In genomic region chr2:96009833-96010232, GRCh38 we compare ENCODE assay signal across 8 cellular contexts. TPM values are rescaled to one million over a fixed set of nuclear protein-coding genes. Genes with fewer than 3 reads are reported as not detected.
A peak's percentile ranks its signal among the peaks of the same experiment; 100 is the strongest.
DNase-seq lines count a peak whose midpoint lies in the region; ATAC-seq, FAIRE-seq and TF ChIP-seq lines count a peak whose summit lies in the region.
"Not testable (repeated sequence)": the region's sequence is repeated elsewhere in the genome, so short reads cannot be mapped to it uniquely, and the experiment has no call there.

No MANE protein-coding gene starts in this region.

- ATAC-seq in A549, result peak; percentile 36 to 48
- peak; percentile 5 for ATAC-seq in GM19395 (IDR thresholded peaks at IDR 0.05; ENCODE audit: unreplicated experiment)
- ATAC-seq in heart left ventricle, result peak in 3 of 4 donors; percentile 5 to 36 (median 7)

- not testable (repeated sequence) for TF ChIP-seq RAD21 in A549 (conservative IDR thresholded peaks at IDR 0.05 in 1 of 2, IDR thresholded peaks at IDR 0.05 in 1 of 2)

- intact Hi-C loops in activated CD4-positive, alpha-beta T cell treated with anti-CD3 and anti-CD28 coated beads, Interleukin-2, amount 10 ng/mL, durations not matched to agents 24 days and 14 days (cut with micrococcal nuclease), result not testable (repeated sequence)
- intact Hi-C loops in heart left ventricle (cut with DNase I), result loop anchor here in 1 of 10 donors (10.0 kb wide), 1 partner anchor 105 kb away; the partner anchor contains the start of gene ADRA2B

- H3K36me3 Mint-ChIP-seq in IgD-negative memory B cell; activated CD4-positive, alpha-beta T cell treated with anti-CD3 and anti-CD28 coated beads, Interleukin-2, amount 10 ng/mL, durations not matched to agents 24 days and 14 days (ENCODE audit: low read depth); mesothelial cell of epicardium: not testable (repeated sequence)

- H3K27ac Mint-ChIP-seq in IgD-negative memory B cell (peak overlapping the region in 2 of 3 donors; percentile 34 to 92), mesothelial cell of epicardium (peak overlapping the region; percentile 82)
- peak overlapping the region; percentile 63 for H3K27ac Mint-ChIP-seq in activated CD4-positive, alpha-beta T cell treated with anti-CD3 and anti-CD28 coated beads, Interleukin-2, amount 10 ng/mL, durations not matched to agents 24 days and 14 days

- peak overlapping the region; percentile 38 to 86 (median 83) for H3K4me3 Mint-ChIP-seq in IgD-negative memory B cell
- H3K4me3 Mint-ChIP-seq in activated CD4-positive, alpha-beta T cell treated with anti-CD3 and anti-CD28 coated beads, Interleukin-2, amount 10 ng/mL, durations not matched to agents 24 days and 14 days, result peak overlapping the region; percentile 85
- peak overlapping the region; percentile 81 for H3K4me3 Mint-ChIP-seq in mesothelial cell of epicardium

- peak overlapping the region; percentile 74 for H3K4me2 ChIP-seq in A549

- H3K4me3 ChIP-seq in A549, result peak overlapping the region; percentile 63
- H3K4me3 ChIP-seq in cardiac fibroblast (replicated peaks in 1 of 2; ENCODE audit: low read depth in 2 of 2, low read length in 2 of 2), result peak overlapping the region; percentile 35 to 44
- H3K4me3 ChIP-seq in heart left ventricle, result peak overlapping the region; percentile 42 to 81 (median 61)
- peak overlapping the region; percentile 45 for H3K4me3 ChIP-seq in skeletal muscle cell (ENCODE audit: low read depth, low read length)

- H3K9me3 Mint-ChIP-seq in IgD-negative memory B cell; activated CD4-positive, alpha-beta T cell treated with anti-CD3 and anti-CD28 coated beads, Interleukin-2, amount 10 ng/mL, durations not matched to agents 24 days and 14 days; mesothelial cell of epicardium: not testable (repeated sequence)

- TF ChIP-seq POLR2A in A549 (IDR thresholded peaks at IDR 0.05; ENCODE audit: low read length); heart left ventricle (IDR thresholded peaks at IDR 0.05): not testable (repeated sequence)

- H3K27me3 Mint-ChIP-seq in IgD-negative memory B cell, result not testable (repeated sequence)
- peaks cover 29% of the 10 kb centered on the region for H3K27me3 Mint-ChIP-seq in activated CD4-positive, alpha-beta T cell treated with anti-CD3 and anti-CD28 coated beads, Interleukin-2, amount 10 ng/mL, durations not matched to agents 24 days and 14 days
- H3K27me3 Mint-ChIP-seq in mesothelial cell of epicardium (ENCODE audit: low read depth), result peaks cover 39% of the 10 kb centered on the region

- not testable (repeated sequence) for H3K27me3 ChIP-seq in heart left ventricle

- H3K4me1 ChIP-seq in A549, result not testable (repeated sequence)
- H3K4me1 ChIP-seq in heart left ventricle, result peaks cover 0 to 23% (median 6%) of the 10 kb centered on the region in 12 donors

- not testable (repeated sequence) for TF ChIP-seq CTCF in A549 (IDR thresholded peaks at IDR 0.05); cardiac fibroblast (IDR thresholded peaks at IDR 0.05; ENCODE audit: low read depth, low read length); mesothelial cell of epicardium (IDR thresholded peaks at IDR 0.05; ENCODE audit: unreplicated experiment)
- peak in 1 of 12 donors; percentile 3 for TF ChIP-seq CTCF in heart left ventricle (IDR thresholded peaks at IDR 0.05)

- not testable (repeated sequence) for H3K9me3 ChIP-seq in A549, heart left ventricle

- FAIRE-seq in A549 (lab: Jason Lieb, UNC), result not testable (repeated sequence)

- CTCF ChIA-PET in A549 (lab: Yijun Ruan, JAX), result interaction anchor here (1.1 to 1.9 kb wide), 3 partner anchors 13 to 107 kb away, joined by 3 to 7 read pairs (median 4); partner anchors contain the start of gene ADRA2B

- 29% methylated on average over 6 of the region's 10 CpGs for WGBS in A549 (ENCODE audit: missing lambda C conversion rate)
- WGBS in heart left ventricle, 4 donors, result 13 to 21% (median 15%) methylated on average over 5 to 10 of the region's 10 CpGs

- H3K36me3 ChIP-seq in heart left ventricle, result not testable (repeated sequence)

- not testable (repeated sequence) for DNase-seq in A549 (ENCODE audit: low read depth in 1 of 2, low spot score in 1 of 2); cardiac fibroblast (ENCODE audit: low read depth in 2 of 2); heart left ventricle; mesothelial cell of epicardium (ENCODE audit: low spot score in 2 of 2, unreplicated experiment in 2 of 2); skeletal muscle cell (ENCODE audit: low read depth)
- peak; percentile 59 for DNase-seq in activated CD4-positive, alpha-beta T cell treated with anti-CD3 and anti-CD28 coated beads, Interleukin-2, amount 10 ng/mL, durations not matched to agents 24 days and 14 days

- H3K4me1 Mint-ChIP-seq in IgD-negative memory B cell; activated CD4-positive, alpha-beta T cell treated with anti-CD3 and anti-CD28 coated beads, Interleukin-2, amount 10 ng/mL, durations not matched to agents 24 days and 14 days; mesothelial cell of epicardium: not testable (repeated sequence)

- POLR2A ChIA-PET in A549 (lab: Yijun Ruan, JAX), result not testable (repeated sequence)

- TF ChIP-seq EP300 in A549 (IDR thresholded peaks at IDR 0.05), result not testable (repeated sequence)

- H3K27ac ChIP-seq in A549 (peak overlapping the region; percentile 80 to 91), heart left ventricle (peak overlapping the region; percentile 66 to 89 (median 83))

RNA-seq across cellular contexts. Expression of gene ANKRD36C, which starts 18.2 kb away (rescaled TPM):
- polyA plus RNA-seq in A549 (2011; rRNA removed), result 9.9 and 11.5 TPM in 2 replicates
- polyA plus RNA-seq in A549 (2012; cell fraction: cytosol; rRNA removed), result 1.7 TPM in 2 replicates
- 2.4 and 4.6 TPM in 2 replicates for polyA plus RNA-seq in A549 (2012; cell fraction: nucleus; rRNA removed)
- 2.2 to 3.1 TPM (median 2.5 TPM) in 3 replicates for polyA plus RNA-seq in A549 (2017; fragmentation: RNase III; extraction: RNeasy Plus Mini Kit Qiagen cat#74134 plus additional on column Dnase treatment)
- polyA minus RNA-seq in A549 (2011; rRNA and poly(A)+ RNA removed), result 76.6 and 84.5 TPM in 2 replicates
- polyA plus RNA-seq in IgD-negative memory B cell, result 15.6 TPM
- total RNA-seq in activated CD4-positive, alpha-beta T cell treated with anti-CD3 and anti-CD28 coated beads, Interleukin-2, amount 10 ng/mL, durations not matched to agents 24 days and 14 days, result 55.6 and 59.7 TPM in 2 replicates
- 10 to 100 TPM in 2 of 9 donors, 1 to 10 TPM in 7; 4.5 to 17.7 (median 7.1) TPM for total RNA-seq in heart left ventricle
- 1 to 10 TPM; 1.3 to 4.0 TPM for polyA plus RNA-seq in heart left ventricle
- 61.0 to 69.4 TPM (median 62.5 TPM) in 3 replicates for total RNA-seq in mesothelial cell of epicardium

RNA-seq across cellular contexts. Expression of gene GPAT2, which starts 24.9 kb away (rescaled TPM):
- polyA plus RNA-seq in A549 (2011; rRNA removed), result not detected in 2 replicates
- polyA plus RNA-seq in A549 (2012; cell fraction: cytosol; rRNA removed), result not detected in 2 replicates
- not detected in 2 replicates for polyA plus RNA-seq in A549 (2012; cell fraction: nucleus; rRNA removed)
- not detected in 3 replicates for polyA plus RNA-seq in A549 (2017; fragmentation: RNase III; extraction: RNeasy Plus Mini Kit Qiagen cat#74134 plus additional on column Dnase treatment)
- not detected in 2 replicates for polyA minus RNA-seq in A549 (2011; rRNA and poly(A)+ RNA removed)
- 8.6 TPM for polyA plus RNA-seq in IgD-negative memory B cell
- total RNA-seq in activated CD4-positive, alpha-beta T cell treated with anti-CD3 and anti-CD28 coated beads, Interleukin-2, amount 10 ng/mL, durations not matched to agents 24 days and 14 days, result 20.4 and 22.6 TPM in 2 replicates
- total RNA-seq in heart left ventricle, result 10 to 100 TPM in 2 of 9 donors, 1 to 10 TPM in 7; 1.7 to 20.2 (median 5.5) TPM
- polyA plus RNA-seq in heart left ventricle, result 1 to 10 TPM; 2.1 to 5.6 TPM
- total RNA-seq in mesothelial cell of epicardium, result not detected in 3 replicates
